ENCODE assay signal across 10 cellular contexts in genomic region chr3:152790988-152791387, GRCh38. TPM values are rescaled to one million over a fixed set of nuclear protein-coding genes. Genes with fewer than 3 reads are reported as not detected.
"Had no signal": no experiment of that assay in that cellular context is flagged by ENCODE, and none has a peak within 500 bp of the region (broad histone marks: within the 10 kb centered on the region; RNA-seq: fewer than 3 reads in every experiment).

No MANE protein-coding gene starts in this region.

- DNase-seq: H9, HCEC 1CT, HFFc6, IMR-90, KBM-7 had no signal

- FAIRE-seq: H1, H54, HTR-8/SVneo had no signal

- H3K27ac ChIP-seq: KMS-11 had no signal

- H3K9ac ChIP-seq: KMS-11 had no signal

- H2AFZ ChIP-seq: GM23338 had no signal

- H3K4me3 Mint-ChIP-seq: GM23338, H9, HFFc6 had no signal

- H3K4me1 Mint-ChIP-seq: GM23338 had no signal

- H3K4me3 ChIP-seq: GM23338 had no signal

- H3K4me2 ChIP-seq: GM23338, KMS-11 had no signal

- ATAC-seq: GM23338 had no signal

- H3K27ac Mint-ChIP-seq: GM23338, H9, HFFc6 had no signal

RNA-seq across cellular contexts. Expression of gene P2RY1, which starts 43.9 kb away (rescaled TPM):
- total RNA-seq: HFFc6, IMR-90 had no signal
- polyA plus RNA-seq: IMR-90 had no signal
